Comparison of ENCODE assay signal across 7 cellular contexts in the genomic region with DNA sequence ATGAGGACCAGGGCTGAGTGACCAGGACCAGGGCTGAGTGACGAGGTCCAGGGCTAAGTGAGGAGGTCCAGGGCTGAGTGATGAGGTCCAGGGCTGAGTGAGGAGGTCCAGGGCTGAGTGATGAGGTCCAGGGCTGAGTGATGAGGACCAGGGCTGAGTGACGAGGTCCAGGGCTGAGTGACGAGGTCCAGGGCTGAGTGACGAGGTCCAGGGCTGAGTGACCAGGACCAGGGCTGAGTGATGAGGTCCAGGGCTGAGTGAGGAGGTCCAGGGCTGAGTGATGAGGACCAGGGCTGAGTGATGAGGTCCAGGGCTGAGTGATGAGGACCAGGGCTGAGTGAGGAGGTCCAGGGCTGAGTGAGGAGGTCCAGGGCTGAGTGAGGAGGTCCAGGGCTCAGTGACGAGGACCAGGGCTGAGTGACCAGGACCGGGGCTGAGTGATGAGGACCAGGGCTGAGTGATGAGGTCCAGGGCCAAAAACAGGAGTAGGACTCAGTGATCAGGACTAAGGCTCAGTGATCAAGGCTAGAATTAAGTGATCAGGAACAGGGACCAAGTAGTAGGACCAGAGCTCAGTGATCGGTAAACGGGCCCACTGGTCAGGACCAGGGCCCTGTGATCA.
DNase-seq lines count a peak whose midpoint lies in the region; ATAC-seq, FAIRE-seq and TF ChIP-seq lines count a peak whose summit lies in the region.
"Not testable (repeated sequence)": the region's sequence is repeated elsewhere in the genome, so short reads cannot be mapped to it uniquely, and the experiment has no call there.

No MANE protein-coding gene starts in this region.

- CTCF ChIA-PET in activated CD8-positive, alpha-beta memory T cell treated with anti-CD3 and anti-CD28 coated beads, Interleukin-2, amount 10 ng/mL, durations not matched to agents 7 days and 5 days (lab: Charles Lee), result not testable (repeated sequence)

- TF ChIP-seq CTCF in SU-DHL-6 (IDR thresholded peaks at IDR 0.05; ENCODE audit: insufficient read depth, low read length, poor library complexity, severe bottlenecking); osteocyte (IDR thresholded peaks at IDR 0.05): not testable (repeated sequence)

- peak; percentile 86 for FAIRE-seq in GM12891 (lab: Jason Lieb, UNC)

- not testable (repeated sequence) for TF ChIP-seq POLR2A in GM12891 (IDR thresholded peaks at IDR 0.05; ENCODE audit: low read depth, low read length)

- H3K27ac Mint-ChIP-seq in activated CD8-positive, alpha-beta memory T cell treated with anti-CD3 and anti-CD28 coated beads, Interleukin-2, amount 10 ng/mL, durations not matched to agents 7 days and 5 days; osteocyte (ENCODE audit: unreplicated experiment): not testable (repeated sequence)
- peak overlapping the region; percentile 90 for H3K27ac Mint-ChIP-seq in memory B cell
- H3K27ac Mint-ChIP-seq in stimulated activated naive B cell treated with anti-CD40 and anti-IgM and Interleukin-4, amounts not matched to agents 10 μg/mL and 1 μg/mL and 100 μg/mL, for 72 hours, result peak overlapping the region; percentile 96

- H3F3A ChIP-seq in SU-DHL-6 (ENCODE audit: insufficient read depth), result peaks cover 16% of the 10 kb centered on the region

- ATAC-seq in activated CD8-positive, alpha-beta memory T cell treated with anti-CD3 and anti-CD28 coated beads, Interleukin-2, amount 10 ng/mL, durations not matched to agents 7 days and 5 days; memory B cell (ENCODE audit: low read depth); stimulated activated naive B cell treated with anti-CD40 and anti-IgM and Interleukin-4, amounts not matched to agents 10 μg/mL and 1 μg/mL and 100 μg/mL, for 72 hours (replicated peaks): not testable (repeated sequence)

- not testable (repeated sequence) for H2AFZ ChIP-seq in Karpas-422 (ENCODE audit: low read length); SU-DHL-6 (ENCODE audit: low read depth, low read length, severe bottlenecking)

- H3K4me2 ChIP-seq in Karpas-422 (ENCODE audit: low read depth, low read length, poor library complexity, severe bottlenecking); SU-DHL-6 (ENCODE audit: low read depth, low read length, poor library complexity, severe bottlenecking): not testable (repeated sequence)

- not testable (repeated sequence) for H3K27me3 ChIP-seq in Karpas-422 (ENCODE audit: low read length); SU-DHL-6 (ENCODE audit: low read length)

- peaks cover 60% of the 10 kb centered on the region for H3K4me1 ChIP-seq in Karpas-422 (ENCODE audit: low read length)

- not testable (repeated sequence) for DNase-seq in GM12891 (ENCODE audit: insufficient read length, low spot score); Karpas-422; memory B cell (ENCODE audit: low spot score in 2 of 2); stimulated activated naive B cell treated with anti-CD40 and anti-IgM and Interleukin-4, amounts not matched to agents 10 μg/mL and 1 μg/mL and 100 μg/mL, for 72 hours
- peak; percentile 35 for DNase-seq in activated CD8-positive, alpha-beta memory T cell treated with anti-CD3 and anti-CD28 coated beads, Interleukin-2, amount 10 ng/mL, durations not matched to agents 7 days and 5 days
- peak; percentile 38 for DNase-seq in osteocyte (ENCODE audit: extremely low spot score, unreplicated experiment)

- peaks cover 18% of the 10 kb centered on the region for H3K4me1 Mint-ChIP-seq in activated CD8-positive, alpha-beta memory T cell treated with anti-CD3 and anti-CD28 coated beads, Interleukin-2, amount 10 ng/mL, durations not matched to agents 7 days and 5 days
- peaks cover 46% of the 10 kb centered on the region for H3K4me1 Mint-ChIP-seq in memory B cell
- H3K4me1 Mint-ChIP-seq in osteocyte (ENCODE audit: unreplicated experiment), result not testable (repeated sequence)
- peaks cover 51 to 69% of the 10 kb centered on the region in 2 donors for H3K4me1 Mint-ChIP-seq in stimulated activated naive B cell treated with anti-CD40 and anti-IgM and Interleukin-4, amounts not matched to agents 10 μg/mL and 1 μg/mL and 100 μg/mL, for 72 hours

- H3K27me3 Mint-ChIP-seq in activated CD8-positive, alpha-beta memory T cell treated with anti-CD3 and anti-CD28 coated beads, Interleukin-2, amount 10 ng/mL, durations not matched to agents 7 days and 5 days; memory B cell; osteocyte (ENCODE audit: unreplicated experiment); stimulated activated naive B cell treated with anti-CD40 and anti-IgM and Interleukin-4, amounts not matched to agents 10 μg/mL and 1 μg/mL and 100 μg/mL, for 72 hours: not testable (repeated sequence)

- H3K4me3 Mint-ChIP-seq in activated CD8-positive, alpha-beta memory T cell treated with anti-CD3 and anti-CD28 coated beads, Interleukin-2, amount 10 ng/mL, durations not matched to agents 7 days and 5 days; memory B cell; osteocyte (ENCODE audit: unreplicated experiment); stimulated activated naive B cell treated with anti-CD40 and anti-IgM and Interleukin-4, amounts not matched to agents 10 μg/mL and 1 μg/mL and 100 μg/mL, for 72 hours: not testable (repeated sequence)

- not testable (repeated sequence) for H3K36me3 ChIP-seq in Karpas-422 (ENCODE audit: insufficient read depth, low read length); SU-DHL-6 (ENCODE audit: low read length)

- H3K27ac ChIP-seq in Karpas-422 (ENCODE audit: low read length) (peak overlapping the region; percentile 97), SU-DHL-6 (ENCODE audit: low read depth, low read length) (peak overlapping the region; percentile 100)

- not testable (repeated sequence) for H3K36me3 Mint-ChIP-seq in activated CD8-positive, alpha-beta memory T cell treated with anti-CD3 and anti-CD28 coated beads, Interleukin-2, amount 10 ng/mL, durations not matched to agents 7 days and 5 days; osteocyte (ENCODE audit: unreplicated experiment)
- peaks cover 14% of the 10 kb centered on the region for H3K36me3 Mint-ChIP-seq in memory B cell
- H3K36me3 Mint-ChIP-seq in stimulated activated naive B cell treated with anti-CD40 and anti-IgM and Interleukin-4, amounts not matched to agents 10 μg/mL and 1 μg/mL and 100 μg/mL, for 72 hours, result peaks cover 6 to 15% of the 10 kb centered on the region in 2 donors

- H3K9ac ChIP-seq in Karpas-422 (ENCODE audit: low read length) (peak overlapping the region; percentile 83; the same call in 1 of the 2 replicates), SU-DHL-6 (ENCODE audit: low read length) (0 out of 2 replicates have a peak overlapping the region, but pooled peaks have one; percentile 76)

- not testable (repeated sequence) for H3K9me3 Mint-ChIP-seq in activated CD8-positive, alpha-beta memory T cell treated with anti-CD3 and anti-CD28 coated beads, Interleukin-2, amount 10 ng/mL, durations not matched to agents 7 days and 5 days (ENCODE audit: low read depth); memory B cell; osteocyte (ENCODE audit: unreplicated experiment); stimulated activated naive B cell treated with anti-CD40 and anti-IgM and Interleukin-4, amounts not matched to agents 10 μg/mL and 1 μg/mL and 100 μg/mL, for 72 hours

- H3K4me3 ChIP-seq in Karpas-422 (ENCODE audit: low read length); SU-DHL-6 (ENCODE audit: insufficient read depth, low read length, poor library complexity, severe bottlenecking): not testable (repeated sequence)

- not testable (repeated sequence) for H3K9me3 ChIP-seq in Karpas-422 (ENCODE audit: low read length); SU-DHL-6 (ENCODE audit: insufficient read depth, low read length)

- H4K20me1 ChIP-seq in Karpas-422 (ENCODE audit: insufficient read depth, low read depth, low read length); SU-DHL-6 (ENCODE audit: low read depth, low read length): not testable (repeated sequence)

- H3K79me2 ChIP-seq in Karpas-422 (ENCODE audit: low read length); SU-DHL-6 (ENCODE audit: insufficient read depth, low read length): not testable (repeated sequence)

- not testable (repeated sequence) for H3K9me2 ChIP-seq in Karpas-422 (replicated peaks; ENCODE audit: insufficient read depth, low read length); SU-DHL-6 (replicated peaks; ENCODE audit: insufficient read depth, low read length)
